ENCODE assay signal across 36 cellular contexts in genomic region chr5:119190470-119190869, GRCh38.
"Had no signal": no experiment of that assay in that cellular context is flagged by ENCODE, and none has a peak within 500 bp of the region (broad histone marks: within the 10 kb centered on the region; RNA-seq: fewer than 3 reads in every experiment).

No MANE protein-coding gene starts in this region.

- H3K4me3 ChIP-seq: MG63 had no signal

- DNase-seq: MG63, MM.1S, MV-4-11, NCI-H1048, NCI-H1092, NCI-H1092 treated with DMSO at 0.1 percent for 48 hours, NCI-H1105, NCI-H1105 treated with DMSO at 0.1 percent for 48 hours, NCI-H1417, NCI-H1417 treated with DMSO at 0.1 percent for 48 hours, NCI-H1436, NCI-H1436 treated with DMSO at 0.1 percent for 48 hours, NCI-H146, NCI-H1694, NCI-H1694 treated with DMSO at 0.1 percent for 48 hours, NCI-H187, NCI-H187 treated with DMSO at 0.1 percent for 48 hours, NCI-H1930, NCI-H2029, NCI-H2029 treated with DMSO at 0.1 percent for 48 hours, NCI-H2081, NCI-H2081 treated with DMSO at 0.1 percent for 48 hours, NCI-H2107, NCI-H2171, NCI-H2171 treated with DMSO at 0.1 percent for 48 hours, NCI-H2227 treated with DMSO at 0.1 percent for 48 hours, NCI-H226, NCI-H345, NCI-H446, NCI-H446 treated with DMSO at 0.1 percent for 48 hours, NCI-H510A, NCI-H510A treated with DMSO at 0.1 percent for 48 hours, NCI-H524, NCI-H524 treated with DMSO at 0.1 percent for 48 hours, NCI-H526, NCI-H526 treated with DMSO at 0.1 percent for 48 hours had no signal

- H3K9me3 ChIP-seq: MG63 had no signal

- H3K36me3 ChIP-seq: MG63 had no signal

- H3K27me3 ChIP-seq: MG63 had no signal
